1 cellular context compared by ENCODE assay signal in genomic region chr6:118313208-118313607, GRCh38.
TF ChIP-seq lines count a peak whose summit lies in the region.

No MANE protein-coding gene starts in this region.

TF ChIP-seq in IMR-90, 13 proteins besides CTCF, POLR2A, EP300 and RAD21 (continued from another document):
- TF ChIP-seq, protein P1, sequence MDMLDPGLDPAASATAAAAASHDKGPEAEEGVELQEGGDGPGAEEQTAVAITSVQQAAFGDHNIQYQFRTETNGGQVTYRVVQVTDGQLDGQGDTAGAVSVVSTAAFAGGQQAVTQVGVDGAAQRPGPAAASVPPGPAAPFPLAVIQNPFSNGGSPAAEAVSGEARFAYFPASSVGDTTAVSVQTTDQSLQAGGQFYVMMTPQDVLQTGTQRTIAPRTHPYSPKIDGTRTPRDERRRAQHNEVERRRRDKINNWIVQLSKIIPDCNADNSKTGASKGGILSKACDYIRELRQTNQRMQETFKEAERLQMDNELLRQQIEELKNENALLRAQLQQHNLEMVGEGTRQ (IDR thresholded peaks at IDR 0.05; ENCODE audit: low read depth, low read length), result no peak
TF ChIP-seq in IMR-90: peak in this region for 0.
